ENCODE assay signal across 1 cellular context in genomic region chr13:26061947-26062346, GRCh38.
TF ChIP-seq lines count a peak whose summit lies in the region.

No MANE protein-coding gene starts in this region.

TF ChIP-seq in SK-N-SH, 30 proteins besides CTCF, POLR2A, EP300 and RAD21:
- TF ChIP-seq POLR2AphosphoS5 (IDR thresholded peaks at IDR 0.05; ENCODE audit: low read depth, low read length) (no peak), RFX5 (IDR thresholded peaks at IDR 0.05; ENCODE audit: low read length) (no peak), GATA2 (CRISPR knock-in tag; IDR thresholded peaks at IDR 0.05) (no peak), NFIC (IDR thresholded peaks at IDR 0.05; ENCODE audit: borderline replicate concordance) (no peak), RCOR1 (IDR thresholded peaks at IDR 0.05; ENCODE audit: low read length) (no peak), IRF3 (IDR thresholded peaks at IDR 0.05; ENCODE audit: low read depth, low read length) (no peak), CHD2 (IDR thresholded peaks at IDR 0.05; ENCODE audit: low read length, partially characterized antibody) (no peak), TCF12 (IDR thresholded peaks at IDR 0.05) (no peak), FOSL2 (IDR thresholded peaks at IDR 0.05; ENCODE audit: borderline replicate concordance, low read depth) (no peak), FOXJ3 (CRISPR knock-in tag; IDR thresholded peaks at IDR 0.05) (no peak), YY1 (IDR thresholded peaks at IDR 0.05; ENCODE audit: low read depth) (no peak), PBX3 (IDR thresholded peaks at IDR 0.05) (no peak), ZBTB33 (IDR thresholded peaks at IDR 0.05; ENCODE audit: borderline replicate concordance, low read depth) (no peak)
